Comparison of ENCODE assay signal across 8 cellular contexts in the genomic region with DNA sequence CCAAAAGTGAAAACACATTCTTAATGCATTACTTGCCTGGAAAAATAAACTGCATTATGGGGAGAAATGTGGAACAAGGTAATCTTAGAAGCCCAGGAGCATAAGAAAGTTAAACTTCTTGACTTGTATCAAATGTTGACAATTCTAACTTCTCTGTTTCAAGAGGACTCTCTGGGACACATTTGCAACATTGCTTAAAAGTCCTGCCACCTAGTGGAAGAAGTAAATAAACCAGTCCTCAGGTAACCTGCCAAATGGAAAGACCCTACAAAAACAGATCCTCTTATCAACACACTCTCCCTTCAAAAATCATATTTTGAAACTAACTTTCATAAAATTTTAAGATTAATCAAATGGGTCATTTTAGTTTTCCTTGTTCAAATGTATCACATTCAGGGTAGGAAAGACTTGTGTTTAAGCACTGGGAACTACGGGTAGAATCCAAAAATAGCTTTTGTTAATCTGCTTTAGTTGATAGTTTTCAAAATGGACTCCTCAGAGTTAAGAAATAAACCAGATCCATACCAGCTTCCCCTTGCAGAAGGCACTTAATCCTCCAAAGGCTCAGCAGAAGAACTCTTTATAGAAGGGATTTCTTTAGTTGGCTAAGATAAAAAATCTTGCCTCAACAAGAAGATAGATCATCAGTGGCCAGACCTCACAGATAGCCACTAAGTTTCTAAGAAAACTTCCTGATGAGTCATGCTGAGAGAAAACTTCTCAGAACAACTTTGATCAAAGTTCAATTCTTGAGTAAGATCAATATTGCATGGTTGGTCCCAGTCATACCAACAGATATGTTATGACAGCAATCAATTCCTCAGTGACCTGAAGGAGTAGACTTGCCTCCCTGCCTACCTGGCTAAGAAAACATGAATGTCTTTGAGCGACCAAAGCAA.
DNase-seq lines count a peak whose midpoint lies in the region; ATAC-seq and TF ChIP-seq lines count a peak whose summit lies in the region.

No MANE protein-coding gene starts in this region.

- no peaks in the 10 kb centered on the region for H3K9me2 ChIP-seq in SU-DHL-6 (replicated peaks; ENCODE audit: insufficient read depth, low read length)

- no peak overlapping the region for H3K4me2 ChIP-seq in SU-DHL-6 (ENCODE audit: low read depth, low read length, poor library complexity, severe bottlenecking)

- intact Hi-C loops in upper lobe of right lung (cut with DNase I): no loop called here

- CTCF ChIA-PET in AG04450 (lab: Charles Lee): interaction anchor here (0.5 to 1.6 kb wide), 6 partner anchors 116 to 610 kb away, joined by 3 to 4 read pairs (median 3); no protein-coding TSS in a partner anchor

- H3K4me1 ChIP-seq in iPS DF 6.9 (ENCODE audit: control insufficient read depth, insufficient read depth, low read length) (no peaks in the 10 kb centered on the region), upper lobe of right lung (no peaks in the 10 kb centered on the region)

- POLR2A ChIA-PET in AG04450 (lab: Yijun Ruan, JAX): no interaction called here

- H3K9me3 Mint-ChIP-seq in stimulated activated naive CD8-positive, alpha-beta T cell treated with anti-CD3 and anti-CD28 coated beads, Interleukin-15, amount 100 ng/mL, for 72 hours: peaks cover under 1 to 2% of the 10 kb centered on the region in 2 donors

- no CpG with 5 or more reads among the region's 2 CpGs for WGBS in iPS DF 6.9 (ENCODE audit: insufficient coverage, insufficient read length)

- ATAC-seq in GM18517 (IDR thresholded peaks at IDR 0.05; ENCODE audit: unreplicated experiment) (peak; percentile 76), HG03378 (IDR thresholded peaks at IDR 0.05; ENCODE audit: unreplicated experiment) (peak; percentile 71), upper lobe of right lung (peak; percentile 41)
- no peak for ATAC-seq in stimulated activated naive CD8-positive, alpha-beta T cell treated with anti-CD3 and anti-CD28 coated beads, Interleukin-15, amount 100 ng/mL, for 72 hours

- peaks cover 13% of the 10 kb centered on the region for H3K27me3 Mint-ChIP-seq in stimulated activated naive CD8-positive, alpha-beta T cell treated with anti-CD3 and anti-CD28 coated beads, Interleukin-15, amount 100 ng/mL, for 72 hours

- no peak overlapping the region for H3K9ac ChIP-seq in SU-DHL-6 (ENCODE audit: low read length)

- H3K4me1 Mint-ChIP-seq in stimulated activated naive CD8-positive, alpha-beta T cell treated with anti-CD3 and anti-CD28 coated beads, Interleukin-15, amount 100 ng/mL, for 72 hours: no peaks in the 10 kb centered on the region

- H3K9me3 ChIP-seq in AG04450 (ENCODE audit: control insufficient read depth, insufficient read depth, low read length) (no peaks in the 10 kb centered on the region), SU-DHL-6 (ENCODE audit: insufficient read depth, low read length) (no peaks in the 10 kb centered on the region), iPS DF 6.9 (ENCODE audit: control insufficient read depth, insufficient read depth, low read length) (no peaks in the 10 kb centered on the region), upper lobe of right lung (no peaks in the 10 kb centered on the region), MG63 (no peaks in the 10 kb centered on the region)

- H2AFZ ChIP-seq in SU-DHL-6 (ENCODE audit: low read depth, low read length, severe bottlenecking): no peak overlapping the region

- no peaks in the 10 kb centered on the region for H3K36me3 ChIP-seq in SU-DHL-6 (ENCODE audit: low read length)
- H3K36me3 ChIP-seq in iPS DF 6.9 (ENCODE audit: control insufficient read depth, insufficient read depth, low read length): no peaks in the 10 kb centered on the region
- no peaks in the 10 kb centered on the region for H3K36me3 ChIP-seq in upper lobe of right lung
- H3K36me3 ChIP-seq in MG63: no peaks in the 10 kb centered on the region

- DNase-seq in AG04450 (ENCODE audit: low read depth, low spot score) (peak; percentile 2), iPS DF 6.9 (ENCODE audit: low read depth, low spot score) (peak; percentile 5), upper lobe of right lung (no peak), MG63 (no peak)
- no peak for DNase-seq in stimulated activated naive CD8-positive, alpha-beta T cell treated with anti-CD3 and anti-CD28 coated beads, Interleukin-15, amount 100 ng/mL, for 72 hours

- no peak overlapping the region for H3K27ac ChIP-seq in AG04450 (ENCODE audit: low read depth, low read length)
- H3K27ac ChIP-seq in SU-DHL-6 (ENCODE audit: low read depth, low read length): no peak overlapping the region
- no peak overlapping the region for H3K27ac ChIP-seq in iPS DF 6.9 (ENCODE audit: low read length)
- no peak overlapping the region for H3K27ac ChIP-seq in upper lobe of right lung

- H3K79me2 ChIP-seq in SU-DHL-6 (ENCODE audit: insufficient read depth, low read length): no peaks in the 10 kb centered on the region

- H3K4me3 Mint-ChIP-seq in stimulated activated naive CD8-positive, alpha-beta T cell treated with anti-CD3 and anti-CD28 coated beads, Interleukin-15, amount 100 ng/mL, for 72 hours: no peak overlapping the region

- H3K4me3 ChIP-seq in AG04450 (ENCODE audit: low read depth, low read length) (no peak overlapping the region), SU-DHL-6 (ENCODE audit: insufficient read depth, low read length, poor library complexity, severe bottlenecking) (no peak overlapping the region), iPS DF 6.9 (ENCODE audit: low read length) (no peak overlapping the region), upper lobe of right lung (no peak overlapping the region), MG63 (no peak overlapping the region)

- TF ChIP-seq CTCF in AG04450 (IDR thresholded peaks at IDR 0.05; ENCODE audit: low read depth, low read length) (peak; percentile 63), SU-DHL-6 (IDR thresholded peaks at IDR 0.05; ENCODE audit: insufficient read depth, low read length, poor library complexity, severe bottlenecking) (peak; percentile 42), upper lobe of right lung (IDR thresholded peaks at IDR 0.05) (peak; percentile 50)

- no peaks in the 10 kb centered on the region for H3F3A ChIP-seq in SU-DHL-6 (ENCODE audit: insufficient read depth)

- H3K27ac Mint-ChIP-seq in stimulated activated naive CD8-positive, alpha-beta T cell treated with anti-CD3 and anti-CD28 coated beads, Interleukin-15, amount 100 ng/mL, for 72 hours: peak overlapping the region in 1 of 2 donors; percentile 40

- H3K27me3 ChIP-seq in AG04450 (ENCODE audit: control insufficient read depth, insufficient read depth, low read length) (no peaks in the 10 kb centered on the region), SU-DHL-6 (ENCODE audit: low read length) (no peaks in the 10 kb centered on the region), iPS DF 6.9 (ENCODE audit: control insufficient read depth, insufficient read depth, low read length) (no peaks in the 10 kb centered on the region), upper lobe of right lung (no peaks in the 10 kb centered on the region), MG63 (no peaks in the 10 kb centered on the region)

- no peaks in the 10 kb centered on the region for H4K20me1 ChIP-seq in SU-DHL-6 (ENCODE audit: low read depth, low read length)

Comparison
In these comparisons a context has a peak if more than half of its experiments do, and no peak if none do; other contexts are left out.
1. DNase-seq: peak in AG04450 (single experiment) and iPS DF 6.9 (single experiment); none in upper lobe of right lung (single experiment), MG63 (single experiment) and stimulated activated naive CD8-positive, alpha-beta T cell treated with anti-CD3 and anti-CD28 coated beads, Interleukin-15, amount 100 ng/mL, for 72 hours (0 of 2).
2. Peak in every context shown above with its lines, with median percentiles within 50 percentile points of each other: CTCF ChIP-seq.